14 cellular contexts compared by ENCODE assay signal in the genomic region with DNA sequence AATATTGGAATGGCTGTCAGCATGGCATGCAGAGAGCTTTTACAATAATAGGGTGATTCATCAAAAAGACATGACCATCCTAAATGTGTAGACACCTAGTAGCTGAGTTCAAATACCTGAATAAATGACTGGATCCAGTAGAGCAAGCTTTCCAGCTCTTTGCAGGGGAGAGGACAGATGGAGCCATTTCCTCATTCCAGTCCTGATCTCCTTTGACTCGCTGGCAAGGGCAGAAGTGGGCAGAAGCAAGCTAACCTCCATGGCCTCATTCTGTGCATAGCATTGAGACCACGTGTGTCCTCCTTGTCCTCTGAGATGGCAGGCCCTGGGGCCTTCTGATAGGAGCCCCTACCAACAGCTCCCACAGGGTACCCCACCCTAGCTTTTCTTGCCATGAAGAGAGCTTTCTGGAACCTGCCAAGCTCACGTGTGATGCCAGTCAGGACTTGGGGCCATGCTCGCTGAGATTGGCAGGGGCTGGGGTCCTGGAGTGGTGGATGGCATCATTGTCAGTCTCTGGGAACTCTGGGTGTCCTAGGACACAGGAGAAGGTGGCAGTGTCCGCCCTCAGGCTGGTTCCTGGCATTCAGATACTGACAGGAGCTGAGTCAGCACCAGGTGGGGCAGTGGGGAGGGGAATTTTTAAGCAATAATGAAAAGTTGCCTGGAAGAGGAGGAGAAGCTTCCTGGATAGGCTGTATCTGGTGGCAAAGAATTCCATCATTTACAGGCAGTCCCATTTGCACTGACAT. TPM values are rescaled to one million over a fixed set of nuclear protein-coding genes. Genes with fewer than 3 reads are reported as not detected.
DNase-seq lines count a peak whose midpoint lies in the region; ATAC-seq and TF ChIP-seq lines count a peak whose summit lies in the region.
"Had no signal": no experiment of that assay in that cellular context is flagged by ENCODE, and none has a peak within 500 bp of the region (broad histone marks: within the 10 kb centered on the region; RNA-seq: fewer than 3 reads in every experiment).

No MANE protein-coding gene starts in this region.

- H3K79me2 ChIP-seq in SK-N-SH (ENCODE audit: insufficient read depth) (peaks cover 14% of the 10 kb centered on the region; the same call in 1 of the 2 replicates), Karpas-422 (ENCODE audit: low read length) (no peaks in the 10 kb centered on the region)

- H3K4me3 Mint-ChIP-seq in stimulated activated effector memory CD8-positive, alpha-beta T cell treated with anti-CD3 and anti-CD28 coated beads, Interleukin-12 subunit alpha, Interleukin-12 subunit beta, amount 100 ng/mL, for 72 hours, result no peak overlapping the region
- H3K4me3 Mint-ChIP-seq: brain; stimulated activated naive CD8-positive, alpha-beta T cell treated with anti-CD3 and anti-CD28 coated beads, Interleukin-15, Interleukin-2, amounts not matched to agents 100 ng/mL and 50 ng/mL, for 24 hours had no signal

- H3K27me3 ChIP-seq in SK-N-SH (ENCODE audit: insufficient read depth) (no peaks in the 10 kb centered on the region), Karpas-422 (ENCODE audit: low read length) (no peaks in the 10 kb centered on the region)

- WGBS in SK-N-SH (ENCODE audit: low lambda C conversion rate), result 71% methylated on average over 4 of the region's 5 CpGs

- H3K36me3 ChIP-seq in SK-N-SH (replicated peaks in 1 of 2; ENCODE audit: control insufficient read depth in 1 of 2, insufficient read depth in 2 of 2, low read length in 1 of 2) (no peaks in the 10 kb centered on the region), Karpas-422 (ENCODE audit: insufficient read depth, low read length) (no peaks in the 10 kb centered on the region)

- peak; percentile 13 for ATAC-seq in stimulated activated effector memory CD8-positive, alpha-beta T cell treated with anti-CD3 and anti-CD28 coated beads, Interleukin-12 subunit alpha, Interleukin-12 subunit beta, amount 100 ng/mL, for 72 hours
- no peak for ATAC-seq in HG02840 (IDR thresholded peaks at IDR 0.05; ENCODE audit: low FRiP score, unreplicated experiment)

- POLR2A ChIA-PET in SK-N-SH (lab: Yijun Ruan, JAX), result no interaction called here

- peaks cover 15% of the 10 kb centered on the region for H3F3A ChIP-seq in SK-N-SH (replicated peaks; ENCODE audit: insufficient read depth)

- H3K9ac ChIP-seq in SK-N-SH (no peak overlapping the region), Karpas-422 (ENCODE audit: low read length) (no peak overlapping the region)
- H3K9ac ChIP-seq: KMS-11 had no signal

- H3K9me3 Mint-ChIP-seq in stimulated activated effector memory CD8-positive, alpha-beta T cell treated with anti-CD3 and anti-CD28 coated beads, Interleukin-12 subunit alpha, Interleukin-12 subunit beta, amount 100 ng/mL, for 72 hours, result no peaks in the 10 kb centered on the region
- H3K9me3 Mint-ChIP-seq: stimulated activated naive CD8-positive, alpha-beta T cell treated with anti-CD3 and anti-CD28 coated beads, Interleukin-15, Interleukin-2, amounts not matched to agents 100 ng/mL and 50 ng/mL, for 24 hours had no signal

- TF ChIP-seq CTCF in SK-N-SH (IDR thresholded peaks at IDR 0.05), result no peak

- no peaks in the 10 kb centered on the region for H3K36me3 Mint-ChIP-seq in stimulated activated effector memory CD8-positive, alpha-beta T cell treated with anti-CD3 and anti-CD28 coated beads, Interleukin-12 subunit alpha, Interleukin-12 subunit beta, amount 100 ng/mL, for 72 hours
- H3K36me3 Mint-ChIP-seq: brain had no signal

- H3K9me2 ChIP-seq in SK-N-SH, result no peaks in the 10 kb centered on the region
- no peaks in the 10 kb centered on the region for H3K9me2 ChIP-seq in Karpas-422 (replicated peaks; ENCODE audit: insufficient read depth, low read length)

- CTCF ChIA-PET in SK-N-SH (lab: Yijun Ruan, JAX), result interaction anchor here (0.9 kb wide), 1 partner anchor 100 kb away, joined by 3 read pairs; no protein-coding TSS in a partner anchor

- H3K4me1 Mint-ChIP-seq in stimulated activated effector memory CD8-positive, alpha-beta T cell treated with anti-CD3 and anti-CD28 coated beads, Interleukin-12 subunit alpha, Interleukin-12 subunit beta, amount 100 ng/mL, for 72 hours, result no peaks in the 10 kb centered on the region

- no peak overlapping the region for H3K27ac Mint-ChIP-seq in stimulated activated effector memory CD8-positive, alpha-beta T cell treated with anti-CD3 and anti-CD28 coated beads, Interleukin-12 subunit alpha, Interleukin-12 subunit beta, amount 100 ng/mL, for 72 hours
- H3K27ac Mint-ChIP-seq: brain; stimulated activated naive CD8-positive, alpha-beta T cell treated with anti-CD3 and anti-CD28 coated beads, Interleukin-15, Interleukin-2, amounts not matched to agents 100 ng/mL and 50 ng/mL, for 24 hours had no signal

- H3K9me3 ChIP-seq in SK-N-SH, result no peaks in the 10 kb centered on the region
- H3K9me3 ChIP-seq in Karpas-422 (ENCODE audit: low read length), result no peaks in the 10 kb centered on the region

- no peaks in the 10 kb centered on the region for H4K20me1 ChIP-seq in SK-N-SH (ENCODE audit: insufficient read depth)
- H4K20me1 ChIP-seq in Karpas-422 (ENCODE audit: insufficient read depth, low read depth, low read length), result no peaks in the 10 kb centered on the region

- DNase-seq in HK-2 (ENCODE audit: unreplicated experiment), result peak; percentile 42
- no peak for DNase-seq in SK-N-SH
- DNase-seq in islet precursor cell, result peak; percentile 84
- no peak for DNase-seq in stimulated activated effector memory CD8-positive, alpha-beta T cell treated with anti-CD3 and anti-CD28 coated beads, Interleukin-12 subunit alpha, Interleukin-12 subunit beta, amount 100 ng/mL, for 72 hours (ENCODE audit: low spot score in 2 of 2)
- no peak for DNase-seq in SKM-1 (lab: John Stamatoyannopoulos, UW; ENCODE audit: unreplicated experiment)
- DNase-seq in stimulated activated CD4-positive, alpha-beta T cell treated with anti-CD3 and anti-CD28 coated beads, Interleukin-4, amount 100 ng/mL, for 1 hour, result no peak
- DNase-seq in Karpas-422, result no peak
- DNase-seq: activated CD4-positive, CD25-positive, alpha-beta regulatory T cell treated with anti-CD3 and anti-CD28 coated beads, Interleukin-2, amount 50 U/mL, for 72 hours; nucleus accumbens; Right ventricle myocardium superior had no signal

- H3K4me1 ChIP-seq in SK-N-SH (ENCODE audit: control insufficient read depth in 1 of 2, insufficient read depth in 2 of 2, low read depth in 1 of 2, low read length in 1 of 2) (peaks cover 7 to 10% of the 10 kb centered on the region in 2 experiments; a peak in 2 of 4 replicates), Karpas-422 (ENCODE audit: low read length) (no peaks in the 10 kb centered on the region)

- H3K4me2 ChIP-seq in SK-N-SH (peak overlapping the region; percentile 51), Karpas-422 (ENCODE audit: low read depth, low read length, poor library complexity, severe bottlenecking) (no peak overlapping the region)
- H3K4me2 ChIP-seq: KMS-11 had no signal

- peak in 1 of 2 experiments; percentile 9; a peak in 1 of 4 replicates for TF ChIP-seq EP300 in SK-N-SH (IDR thresholded peaks at IDR 0.05; ENCODE audit: borderline replicate concordance in 1 of 2, low read depth in 1 of 2, low read length in 1 of 2)

- no peak overlapping the region for H3K4me3 ChIP-seq in SK-N-SH (ENCODE audit: low read depth in 2 of 2, low read length in 1 of 2)
- no peak overlapping the region for H3K4me3 ChIP-seq in Karpas-422 (ENCODE audit: low read length)

- no peak overlapping the region for H2AFZ ChIP-seq in SK-N-SH (ENCODE audit: low read depth)
- H2AFZ ChIP-seq in Karpas-422 (ENCODE audit: low read length), result no peak overlapping the region

- no peak for TF ChIP-seq RAD21 in SK-N-SH (IDR thresholded peaks at IDR 0.05; ENCODE audit: low read length)

- H3K27ac ChIP-seq in SK-N-SH (ENCODE audit: low read depth in 2 of 2, low read length in 1 of 2) (peak overlapping the region in 1 of 2 experiments; percentile 56; a peak in 2 of 4 replicates), Karpas-422 (ENCODE audit: low read length) (no peak overlapping the region)
- H3K27ac ChIP-seq: KMS-11 had no signal

TF ChIP-seq in SK-N-SH, 30 proteins besides CTCF, POLR2A, EP300 and RAD21 (continues in another document):
- TF ChIP-seq YY1 (IDR thresholded peaks at IDR 0.05; ENCODE audit: low read depth) (no peak), USF1 (IDR thresholded peaks at IDR 0.05; ENCODE audit: borderline replicate concordance, low read depth) (no peak), TAF1 (IDR thresholded peaks at IDR 0.05; ENCODE audit: borderline replicate concordance, low read depth, low read length) (no peak), TCF12 (IDR thresholded peaks at IDR 0.05) (peak; percentile 41; the same call in 1 of the 2 replicates), ELF1 (IDR thresholded peaks at IDR 0.05) (peak; percentile 83), NFIC (IDR thresholded peaks at IDR 0.05; ENCODE audit: borderline replicate concordance) (no peak), RFX5 (IDR thresholded peaks at IDR 0.05; ENCODE audit: low read length) (no peak)
- TF ChIP-seq, protein P1, sequence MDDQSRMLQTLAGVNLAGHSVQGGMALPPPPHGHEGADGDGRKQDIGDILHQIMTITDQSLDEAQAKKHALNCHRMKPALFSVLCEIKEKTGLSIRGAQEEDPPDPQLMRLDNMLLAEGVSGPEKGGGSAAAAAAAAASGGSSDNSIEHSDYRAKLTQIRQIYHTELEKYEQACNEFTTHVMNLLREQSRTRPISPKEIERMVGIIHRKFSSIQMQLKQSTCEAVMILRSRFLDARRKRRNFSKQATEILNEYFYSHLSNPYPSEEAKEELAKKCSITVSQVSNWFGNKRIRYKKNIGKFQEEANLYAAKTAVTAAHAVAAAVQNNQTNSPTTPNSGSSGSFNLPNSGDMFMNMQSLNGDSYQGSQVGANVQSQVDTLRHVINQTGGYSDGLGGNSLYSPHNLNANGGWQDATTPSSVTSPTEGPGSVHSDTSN (IDR thresholded peaks at IDR 0.05), result peak; percentile 37

RNA-seq across cellular contexts. Expression of gene WWC1, which starts 33.6 kb away (rescaled TPM):
- 15.2 and 16.9 TPM in 2 replicates for polyA plus RNA-seq in SK-N-SH (2012; rRNA removed)
- polyA plus RNA-seq in SK-N-SH (2012; cell fraction: cytosol; rRNA removed), result 12.4 and 13.0 TPM in 2 replicates
- 15.6 and 17.4 TPM in 2 replicates for polyA plus RNA-seq in SK-N-SH (2012; cell fraction: nucleus; rRNA removed)
- total RNA-seq in Karpas-422 (2014; rRNA removed; shearing (Covaris generic); ENCODE audit: low replicate concordance), result not detected in 2 replicates

Comparison
In these comparisons a context has a peak if more than half of its experiments do, and no peak if none do; other contexts are left out.
1. DNase-seq: peak in HK-2 (single experiment) and islet precursor cell (single experiment); none in SK-N-SH (single experiment), stimulated activated effector memory CD8-positive, alpha-beta T cell treated with anti-CD3 and anti-CD28 coated beads, Interleukin-12 subunit alpha, Interleukin-12 subunit beta, amount 100 ng/mL, for 72 hours (0 of 2), SKM-1 (single experiment), stimulated activated CD4-positive, alpha-beta T cell treated with anti-CD3 and anti-CD28 coated beads, Interleukin-4, amount 100 ng/mL, for 1 hour (single experiment) and Karpas-422 (single experiment).